ENCODE assay signal across 29 cellular contexts in the genomic region with DNA sequence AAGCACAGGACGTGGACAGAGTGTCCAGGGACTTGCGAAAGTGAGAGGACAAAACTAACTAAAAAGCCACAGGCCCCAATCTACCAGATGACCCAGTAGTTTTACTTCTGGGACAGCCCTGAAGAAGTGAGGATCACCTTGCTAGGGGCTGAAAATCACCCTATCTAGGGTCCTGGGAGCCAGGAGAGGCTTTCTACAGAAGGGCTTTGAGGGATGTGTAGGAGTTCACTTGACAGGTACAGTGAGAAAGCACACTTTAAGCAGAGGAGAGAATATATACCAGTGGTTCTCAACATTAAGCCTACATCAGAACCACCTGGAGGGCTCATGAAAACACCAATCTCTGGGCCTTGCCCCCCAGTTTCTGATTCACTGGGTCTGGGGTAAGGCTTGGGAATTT.
"Had no signal": no experiment of that assay in that cellular context is flagged by ENCODE, and none has a peak within 500 bp of the region (broad histone marks: within the 10 kb centered on the region; RNA-seq: fewer than 3 reads in every experiment).

No MANE protein-coding gene starts in this region.

- H3K36me3 ChIP-seq: neutrophil, pancreas, prostate gland, right lobe of liver, sigmoid colon, suprapubic skin, tibial artery, transverse colon, upper lobe of right lung, uterus had no signal

- ATAC-seq: naive thymus-derived CD8-positive, alpha-beta T cell; natural killer cell treated with Interleukin-12 subunit alpha and Interleukin-12 subunit beta and Interleukin-15 and Interleukin-18, amount 100 ng/mL, for 72 hours; pancreas; right cardiac atrium; right lobe of liver; stimulated activated memory B cell treated with anti-CD40 and anti-IgM and Interleukin-4, amounts not matched to agents 10 μg/mL and 1 μg/mL and 100 μg/mL, for 72 hours; stimulated activated naive CD8-positive, alpha-beta T cell treated with anti-CD3 and anti-CD28 coated beads, Interleukin-15, amount 100 ng/mL, for 72 hours; stimulated activated naive CD8-positive, alpha-beta T cell treated with anti-CD3 and anti-CD28 coated beads, Interleukin-15, Interleukin-2, amounts not matched to agents 100 U/mL and 50 U/mL, for 24 hours; upper lobe of right lung had no signal

- H3K27ac Mint-ChIP-seq: naive thymus-derived CD8-positive, alpha-beta T cell; natural killer cell treated with Interleukin-12 subunit alpha and Interleukin-12 subunit beta and Interleukin-15 and Interleukin-18, amount 100 ng/mL, for 72 hours; nephron progenitor cell; stimulated activated memory B cell treated with anti-CD40 and anti-IgM and Interleukin-4, amounts not matched to agents 10 μg/mL and 1 μg/mL and 100 μg/mL, for 72 hours; stimulated activated naive CD8-positive, alpha-beta T cell treated with anti-CD3 and anti-CD28 coated beads, Interleukin-15, amount 100 ng/mL, for 72 hours; type B pancreatic cell had no signal

- H3K9me3 ChIP-seq: neutrophil, pancreas, prostate gland, right lobe of liver, sigmoid colon, suprapubic skin, testis, tibial artery, transverse colon, upper lobe of right lung, uterus had no signal

- H3K4me1 Mint-ChIP-seq: stimulated activated naive CD8-positive, alpha-beta T cell treated with anti-CD3 and anti-CD28 coated beads, Interleukin-15, amount 100 ng/mL, for 72 hours had no signal

- H3K9me3 Mint-ChIP-seq: naive thymus-derived CD8-positive, alpha-beta T cell; natural killer cell treated with Interleukin-12 subunit alpha and Interleukin-12 subunit beta and Interleukin-15 and Interleukin-18, amount 100 ng/mL, for 72 hours; neural crest cell; stimulated activated memory B cell treated with anti-CD40 and anti-IgM and Interleukin-4, amounts not matched to agents 10 μg/mL and 1 μg/mL and 100 μg/mL, for 72 hours; stimulated activated naive CD8-positive, alpha-beta T cell treated with anti-CD3 and anti-CD28 coated beads, Interleukin-15, amount 100 ng/mL, for 72 hours; type B pancreatic cell had no signal

- H3K27ac ChIP-seq: neutrophil, pancreas, prostate gland, right lobe of liver, sigmoid colon, suprapubic skin, testis, tibial artery, transverse colon, upper lobe of right lung, uterus had no signal

- H3K4me3 ChIP-seq: pancreas, prostate gland, right lobe of liver, sigmoid colon, suprapubic skin, testis, tibial artery, transverse colon, upper lobe of right lung, uterus had no signal

- H3K4me3 Mint-ChIP-seq: naive thymus-derived CD8-positive, alpha-beta T cell; natural killer cell treated with Interleukin-12 subunit alpha and Interleukin-12 subunit beta and Interleukin-15 and Interleukin-18, amount 100 ng/mL, for 72 hours; nephron progenitor cell; neural crest cell; stimulated activated memory B cell treated with anti-CD40 and anti-IgM and Interleukin-4, amounts not matched to agents 10 μg/mL and 1 μg/mL and 100 μg/mL, for 72 hours; stimulated activated naive CD8-positive, alpha-beta T cell treated with anti-CD3 and anti-CD28 coated beads, Interleukin-15, amount 100 ng/mL, for 72 hours; type B pancreatic cell had no signal

- H3K27me3 ChIP-seq: neutrophil, pancreas, right lobe of liver, sigmoid colon, suprapubic skin, testis, tibial artery, transverse colon, upper lobe of right lung, uterus had no signal

- H3K4me1 ChIP-seq: prostate gland, right lobe of liver, transverse colon, upper lobe of right lung, uterus had no signal

- H3K36me3 Mint-ChIP-seq: naive thymus-derived CD8-positive, alpha-beta T cell; natural killer cell treated with Interleukin-12 subunit alpha and Interleukin-12 subunit beta and Interleukin-15 and Interleukin-18, amount 100 ng/mL, for 72 hours; stimulated activated memory B cell treated with anti-CD40 and anti-IgM and Interleukin-4, amounts not matched to agents 10 μg/mL and 1 μg/mL and 100 μg/mL, for 72 hours; type B pancreatic cell had no signal

- DNase-seq: naive thymus-derived CD8-positive, alpha-beta T cell; nephron progenitor cell; nucleus accumbens; pancreas; retina; right cardiac atrium; right lobe of liver; sigmoid colon; small intestine; stimulated activated CD4-positive, alpha-beta T cell treated with anti-CD3 and anti-CD28 coated beads, Interleukin-1b, Interleukin-23, amount 100 ng/mL, for 48 hours; stimulated activated CD4-positive, alpha-beta T cell treated with anti-CD3 and anti-CD28 coated beads, Interleukin-4, amount 100 ng/mL, for 1 hour; stimulated activated CD4-positive, alpha-beta T cell treated with anti-CD3 and anti-CD28 coated beads, Interleukin-4, amount 100 ng/mL, for 4 hours; stimulated activated CD8-positive, alpha-beta memory T cell treated with anti-CD3 and anti-CD28 coated beads, Interleukin-4, amount 100 ng/mL, for 48 hours; stimulated activated naive CD4-positive, alpha-beta T cell; stimulated activated naive CD8-positive, alpha-beta T cell treated with anti-CD3 and anti-CD28 coated beads, Interleukin-15, amount 100 ng/mL, for 72 hours; stimulated activated naive CD8-positive, alpha-beta T cell treated with anti-CD3 and anti-CD28 coated beads, Interleukin-15, Interleukin-2, amounts not matched to agents 100 U/mL and 50 U/mL, for 24 hours; substantia nigra; testis; tibial artery; transverse colon; upper lobe of right lung; uterus had no signal
